18 cellular contexts compared by ENCODE assay signal in genomic region chr10:103706760-103707159, GRCh38.
DNase-seq lines count a peak whose midpoint lies in the region; ATAC-seq, FAIRE-seq and TF ChIP-seq lines count a peak whose summit lies in the region.
"Had no signal": no experiment of that assay in that cellular context is flagged by ENCODE, and none has a peak within 500 bp of the region (broad histone marks: within the 10 kb centered on the region; RNA-seq: fewer than 3 reads in every experiment).

No MANE protein-coding gene starts in this region.

- H3K36me3 ChIP-seq in neuronal stem cell (replicated peaks in 1 of 2; ENCODE audit: control insufficient read depth in 2 of 2, insufficient read depth in 2 of 2, low read length in 2 of 2) (no peaks in the 10 kb centered on the region), small intestine (ENCODE audit: control insufficient read depth in 2 of 2, insufficient read depth in 2 of 2, low read length in 2 of 2) (no peaks in the 10 kb centered on the region)

- no peak overlapping the region for H3K4me2 ChIP-seq in neuronal stem cell (ENCODE audit: insufficient read depth, low read length, poor library complexity, severe bottlenecking)

- H3K4me3 Mint-ChIP-seq in endothelial cell (ENCODE audit: unreplicated experiment): no peak overlapping the region
- H3K4me3 Mint-ChIP-seq: B cell; CD4-positive, alpha-beta T cell; IgD-negative memory B cell had no signal

- H3K27ac Mint-ChIP-seq in endothelial cell (ENCODE audit: unreplicated experiment): peak overlapping the region; percentile 67
- H3K27ac Mint-ChIP-seq: B cell; CD4-positive, alpha-beta T cell had no signal

- H4K91ac ChIP-seq in neuronal stem cell (ENCODE audit: low read depth, low read length, poor library complexity): no peak overlapping the region

- H3K14ac ChIP-seq in neuronal stem cell (ENCODE audit: low read length): no peak overlapping the region

- no peak overlapping the region for H2BK5ac ChIP-seq in neuronal stem cell (ENCODE audit: low read length)

- H2BK15ac ChIP-seq in neuronal stem cell (ENCODE audit: low read length): no peak overlapping the region

- no peak for TF ChIP-seq CTCF in endothelial cell (IDR thresholded peaks at IDR 0.05; ENCODE audit: unreplicated experiment)

- DNase-seq in DMS53 (lab: John Stamatoyannopoulos, UW): peak; percentile 47
- DNase-seq in DMS53 treated with DMSO at 0.1 percent for 48 hours (lab: John Stamatoyannopoulos, UW; ENCODE audit: unreplicated experiment): no peak
- peak; percentile 60 for DNase-seq in SK-N-DZ (ENCODE audit: low spot score)
- DNase-seq in endothelial cell (ENCODE audit: low spot score): no peak
- no peak for DNase-seq in neuronal stem cell (ENCODE audit: low spot score)
- DNase-seq in small intestine: no peak
- DNase-seq: CD4-positive, alpha-beta T cell; NCI-H187 treated with DMSO at 0.1 percent for 48 hours; NCI-H2171 treated with DMSO at 0.1 percent for 48 hours; NCI-H526; NK-92 treated with Interleukin-12 subunit alpha and Interleukin-12 subunit beta, amount 100 ng/mL, for 24 hours; SHP77 treated with DMSO at 0.1 percent for 48 hours had no signal

- H2BK120ac ChIP-seq in neuronal stem cell (ENCODE audit: low read depth, low read length): no peak overlapping the region

- no peaks in the 10 kb centered on the region for H3K79me1 ChIP-seq in neuronal stem cell (ENCODE audit: low read depth, low read length)

- H3K36me3 Mint-ChIP-seq in endothelial cell (ENCODE audit: low read depth, unreplicated experiment): peaks cover 22% of the 10 kb centered on the region
- H3K36me3 Mint-ChIP-seq: IgD-negative memory B cell had no signal

- no peaks in the 10 kb centered on the region for H3K9me3 Mint-ChIP-seq in endothelial cell (ENCODE audit: unreplicated experiment)
- H3K9me3 Mint-ChIP-seq: CD4-positive, alpha-beta T cell; IgD-negative memory B cell had no signal

- H3K18ac ChIP-seq in neuronal stem cell (ENCODE audit: low read length): peak overlapping the region; percentile 49

- no peak overlapping the region for H2AFZ ChIP-seq in neuronal stem cell (ENCODE audit: low read length)

- peaks cover 7% of the 10 kb centered on the region for H3K27me3 Mint-ChIP-seq in endothelial cell (ENCODE audit: unreplicated experiment)
- H3K27me3 Mint-ChIP-seq: CD4-positive, alpha-beta T cell had no signal

- H3K27me3 ChIP-seq in neuronal stem cell (ENCODE audit: control insufficient read depth in 3 of 3, insufficient read depth in 3 of 3, low read depth in 1 of 3, low read length in 3 of 3) (no peaks in the 10 kb centered on the region), small intestine (ENCODE audit: control insufficient read depth in 2 of 2, insufficient read depth in 2 of 2, low read length in 2 of 2) (no peaks in the 10 kb centered on the region)

- no peak overlapping the region for H4K8ac ChIP-seq in neuronal stem cell (ENCODE audit: low read depth, low read length)

- no peak for FAIRE-seq in small intestine (lab: Jason Lieb, UNC)
- FAIRE-seq: H1 had no signal

- WGBS in neuronal stem cell (ENCODE audit: extremely low coverage in 2 of 2, insufficient read length in 2 of 2, insufficient replicate concordance in 1 of 2), 2 donors: no CpG with 5 or more reads among the region's 6 CpGs
- WGBS in small intestine, 3 donors: 72 to 83% (median 80%) methylated on average over 6 of the region's 6 CpGs

- H3K4me1 Mint-ChIP-seq in endothelial cell (ENCODE audit: unreplicated experiment): no peaks in the 10 kb centered on the region
- H3K4me1 Mint-ChIP-seq: B cell, IgD-negative memory B cell had no signal

- H3K4me3 ChIP-seq in neuronal stem cell (ENCODE audit: low read length in 2 of 2): no peak overlapping the region
- H3K4me3 ChIP-seq in small intestine (ENCODE audit: low read depth in 1 of 2, low read length in 2 of 2): no peak overlapping the region

- peak overlapping the region; percentile 2 for H3K23ac ChIP-seq in neuronal stem cell (ENCODE audit: low read depth, low read length, poor library complexity)

- peaks cover 8 to 9% of the 10 kb centered on the region in 2 donors for H3K4me1 ChIP-seq in neuronal stem cell (ENCODE audit: control insufficient read depth in 2 of 2, insufficient read depth in 1 of 2, low read depth in 1 of 2, low read length in 2 of 2)
- H3K4me1 ChIP-seq in small intestine (ENCODE audit: control insufficient read depth in 2 of 2, insufficient read depth in 1 of 2, low read depth in 1 of 2, low read length in 1 of 2): no peaks in the 10 kb centered on the region

- no peak overlapping the region for H3K9ac ChIP-seq in neuronal stem cell (ENCODE audit: low read depth, low read length, poor library complexity)

- H3K9me3 ChIP-seq in neuronal stem cell (replicated peaks in 1 of 2; ENCODE audit: control insufficient read depth in 2 of 2, insufficient read depth in 1 of 2, low read depth in 1 of 2, low read length in 2 of 2) (no peaks in the 10 kb centered on the region), small intestine (ENCODE audit: control insufficient read depth, low read depth) (no peaks in the 10 kb centered on the region)

- H3K4ac ChIP-seq in neuronal stem cell (ENCODE audit: low read length): no peak overlapping the region

- ATAC-seq in HG03520 (IDR thresholded peaks at IDR 0.05; ENCODE audit: unreplicated experiment) (no peak), GM19035 (IDR thresholded peaks at IDR 0.05; ENCODE audit: unreplicated experiment) (no peak)

- no peak overlapping the region for H2BK12ac ChIP-seq in neuronal stem cell (ENCODE audit: low read length)

- no peak overlapping the region for H3K27ac ChIP-seq in neuronal stem cell (replicated peaks; ENCODE audit: low read length)
- no peak overlapping the region for H3K27ac ChIP-seq in small intestine (ENCODE audit: low read depth in 1 of 2, low read length in 1 of 2)
- H3K27ac ChIP-seq: 22Rv1 had no signal

- no peak overlapping the region for H2AK5ac ChIP-seq in neuronal stem cell (ENCODE audit: low read depth, low read length)

Comparison
In these comparisons a context has a peak if more than half of its experiments do, and no peak if none do; other contexts are left out.
1. DNase-seq: peak in DMS53 (single experiment) and SK-N-DZ (single experiment); none in DMS53 treated with DMSO at 0.1 percent for 48 hours (single experiment), endothelial cell (single experiment), neuronal stem cell (single experiment) and small intestine (single experiment).